Comparison of ENCODE assay signal across 13 cellular contexts in genomic region chr16:54080524-54081008, GRCh38.
DNase-seq lines count a peak whose midpoint lies in the region; TF ChIP-seq lines count a peak whose summit lies in the region.
"Had no signal": no experiment of that assay in that cellular context is flagged by ENCODE, and none has a peak within 500 bp of the region (broad histone marks: within the 10 kb centered on the region; RNA-seq: fewer than 3 reads in every experiment).

No MANE protein-coding gene starts in this region.

- TF ChIP-seq CTCF in kidney epithelial cell (IDR thresholded peaks at IDR 0.05; ENCODE audit: insufficient read depth, low read length, poor library complexity, severe bottlenecking): no peak
- no peak for TF ChIP-seq CTCF in GM13976 (IDR thresholded peaks at IDR 0.05; ENCODE audit: borderline replicate concordance, control extremely low read depth, extremely low read depth, insufficient read depth, missing control alignments)

- no peaks in the 10 kb centered on the region for H3K36me3 ChIP-seq in kidney epithelial cell (ENCODE audit: control insufficient read depth, insufficient read depth, low read length)

- H3K27me3 ChIP-seq in kidney epithelial cell (ENCODE audit: control insufficient read depth, insufficient read depth, low read length): no peaks in the 10 kb centered on the region

- no peak overlapping the region for H3K4me3 ChIP-seq in kidney epithelial cell (ENCODE audit: low read depth, low read length)

- DNase-seq in SIG-M5 treated with dmso at 0.1 percent for 504 hours (lab: John Stamatoyannopoulos, UW; ENCODE audit: unreplicated experiment): peak; percentile 41
- DNase-seq in SIG-M5 (lab: John Stamatoyannopoulos, UW): no peak
- DNase-seq in brain pericyte (ENCODE audit: low read depth, low spot score): peak; percentile 87
- peak; percentile 96 for DNase-seq in kidney epithelial cell (ENCODE audit: low read depth)
- no peak for DNase-seq in KG1 (lab: John Stamatoyannopoulos, UW)
- no peak for DNase-seq in GM13976 (ENCODE audit: low spot score)
- DNase-seq in NCI-H146 treated with DMSO at 0.1 percent for 48 hours (lab: John Stamatoyannopoulos, UW; ENCODE audit: unreplicated experiment): no peak
- DNase-seq in CD1c-positive myeloid dendritic cell (ENCODE audit: extremely low spot score): no peak
- DNase-seq: activated CD4-positive, alpha-beta T cell treated with anti-CD3 and anti-CD28 coated beads for 1 hour; activated naive CD4-positive, alpha-beta T cell; AML-193; NCI-H1694 treated with DMSO at 0.1 percent for 48 hours; stimulated activated CD4-positive, alpha-beta T cell treated with anti-CD3 and anti-CD28 coated beads, Interleukin-4, amount 100 ng/mL, for 1 hour had no signal

- in situ Hi-C loops in GM13976 (cut with MboI; ENCODE audit: low sequenced_read_pairs, unreplicated experiment): no loop called here

Comparison
In these comparisons a context has a peak if more than half of its experiments do, and no peak if none do; other contexts are left out.
1. DNase-seq: peak in SIG-M5 treated with dmso at 0.1 percent for 504 hours (single experiment), brain pericyte (single experiment) and kidney epithelial cell (single experiment); none in SIG-M5 (single experiment), KG1 (single experiment), GM13976 (single experiment), NCI-H146 treated with DMSO at 0.1 percent for 48 hours (single experiment) and CD1c-positive myeloid dendritic cell (single experiment).